9 cellular contexts compared by ENCODE assay signal in genomic region chr1:67748630-67749029, GRCh38.
DNase-seq lines count a peak whose midpoint lies in the region; TF ChIP-seq lines count a peak whose summit lies in the region.
"Had no signal": no experiment of that assay in that cellular context is flagged by ENCODE, and none has a peak within 500 bp of the region (broad histone marks: within the 10 kb centered on the region; RNA-seq: fewer than 3 reads in every experiment).

No MANE protein-coding gene starts in this region.

- H3K27ac ChIP-seq in GM23248, result peak overlapping the region; percentile 86

- peak overlapping the region; percentile 29 for H3K4me3 Mint-ChIP-seq in progenitor cell of endocrine pancreas (ENCODE audit: low read depth)
- H3K4me3 Mint-ChIP-seq: memory B cell had no signal

- peaks cover 77% of the 10 kb centered on the region for H3K4me1 ChIP-seq in GM23248 (ENCODE audit: insufficient read depth)

- H3K9me2 ChIP-seq in GM23248 (ENCODE audit: insufficient read depth), result no peaks in the 10 kb centered on the region

- H3K9ac ChIP-seq in GM23248, result peak overlapping the region; percentile 62

- 0 to 2% methylated on average over 2 of the region's 2 CpGs for WGBS in GM23248 (ENCODE audit: low coverage in 1 of 2, low lambda C conversion rate in 2 of 2, missing lambda C conversion rate in 2 of 2), 2 experiments

- H3K27ac Mint-ChIP-seq in progenitor cell of endocrine pancreas, result peak overlapping the region; percentile 91
- H3K27ac Mint-ChIP-seq: memory B cell had no signal

- peaks cover 83% of the 10 kb centered on the region for H3F3A ChIP-seq in GM23248 (ENCODE audit: insufficient read depth)

- H3K27me3 Mint-ChIP-seq in progenitor cell of endocrine pancreas, result no peaks in the 10 kb centered on the region

- H2AFZ ChIP-seq in GM23248, result no peak overlapping the region

- no peak for TF ChIP-seq CTCF in epithelial cell of proximal tubule (conservative IDR thresholded peaks at IDR 0.05; ENCODE audit: low read depth, low read length)
- no peak for TF ChIP-seq CTCF in progenitor cell of endocrine pancreas (IDR thresholded peaks at IDR 0.05; ENCODE audit: unreplicated experiment)

- H3K4me1 Mint-ChIP-seq in progenitor cell of endocrine pancreas (ENCODE audit: low read depth), result peaks cover 51% of the 10 kb centered on the region

- H4K20me1 ChIP-seq in GM23248 (ENCODE audit: insufficient read depth), result no peaks in the 10 kb centered on the region

- H3K36me3 Mint-ChIP-seq in progenitor cell of endocrine pancreas (ENCODE audit: insufficient read depth), result no peaks in the 10 kb centered on the region
- H3K36me3 Mint-ChIP-seq: memory B cell had no signal

- in situ Hi-C loops in GM23248 (cut with MboI), result no loop called here

- peak overlapping the region; percentile 50 for H3K4me3 ChIP-seq in GM23248
- H3K4me3 ChIP-seq in epithelial cell of proximal tubule (ENCODE audit: low read depth, low read length), result peak overlapping the region; percentile 40

- H3K9me3 Mint-ChIP-seq in progenitor cell of endocrine pancreas (ENCODE audit: low read depth), result no peaks in the 10 kb centered on the region
- H3K9me3 Mint-ChIP-seq: memory B cell had no signal

- peak overlapping the region; percentile 83 for H3K4me2 ChIP-seq in GM23248 (ENCODE audit: unreplicated experiment)

- H3K79me2 ChIP-seq in GM23248 (ENCODE audit: insufficient read depth), result peaks cover 73% of the 10 kb centered on the region

- H3K27me3 ChIP-seq in GM23248 (replicated peaks; ENCODE audit: insufficient read depth), result no peaks in the 10 kb centered on the region

- no peaks in the 10 kb centered on the region for H3K36me3 ChIP-seq in GM23248 (ENCODE audit: low read depth)

- H3K9me3 ChIP-seq in GM23248 (ENCODE audit: low read depth), result no peaks in the 10 kb centered on the region

- DNase-seq in DMS53 treated with DMSO at 0.1 percent for 48 hours (lab: John Stamatoyannopoulos, UW; ENCODE audit: unreplicated experiment), result peak; percentile 98
- peak; percentile 79 for DNase-seq in GM23248
- DNase-seq in M059J (ENCODE audit: low read depth), result peak; percentile 82
- peak; percentile 80 for DNase-seq in epithelial cell of proximal tubule (ENCODE audit: low read depth)
- DNase-seq in progenitor cell of endocrine pancreas (ENCODE audit: low spot score, unreplicated experiment), result no peak
- DNase-seq in activated effector memory CD4-positive, alpha-beta T cell treated with anti-CD3 and anti-CD28 coated beads, Interleukin-2, amount 50 U/mL, for 16 hours, result no peak
- no peak for DNase-seq in activated naive CD4-positive, alpha-beta T cell (lab: John Stamatoyannopoulos, UW)
- no peak for DNase-seq in activated CD4-positive, alpha-beta T cell treated with anti-CD3 and anti-CD28 coated beads for 1 hour

Comparison
In these comparisons a context has a peak if more than half of its experiments do, and no peak if none do; other contexts are left out.
1. DNase-seq: peak in DMS53 treated with DMSO at 0.1 percent for 48 hours (single experiment), GM23248 (single experiment), M059J (single experiment) and epithelial cell of proximal tubule (single experiment); none in progenitor cell of endocrine pancreas (single experiment), activated effector memory CD4-positive, alpha-beta T cell treated with anti-CD3 and anti-CD28 coated beads, Interleukin-2, amount 50 U/mL, for 16 hours (single experiment), activated naive CD4-positive, alpha-beta T cell (0 of 4) and activated CD4-positive, alpha-beta T cell treated with anti-CD3 and anti-CD28 coated beads for 1 hour (single experiment).